Comparison of ENCODE assay signal across 1 cellular context in the genomic region with DNA sequence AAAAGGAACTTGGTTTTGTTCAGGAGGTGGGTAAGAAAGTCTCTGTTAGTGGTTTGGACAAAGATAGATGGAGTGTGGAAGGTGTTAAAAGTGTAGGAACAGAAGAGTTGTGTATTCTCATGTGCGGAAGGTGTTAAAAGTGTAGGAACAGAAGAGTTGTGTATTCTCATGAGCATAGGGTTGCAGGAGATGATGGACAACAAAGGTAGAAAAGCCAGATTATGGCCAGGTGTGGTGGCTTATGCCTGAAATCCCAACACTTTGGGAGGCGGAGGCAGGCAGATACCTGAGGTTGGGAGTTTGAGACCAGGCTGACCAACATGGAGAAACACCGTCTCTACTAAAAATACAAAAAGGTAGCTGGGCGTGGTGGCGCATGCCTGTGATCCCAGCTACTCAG.
TF ChIP-seq lines count a peak whose summit lies in the region.

No MANE protein-coding gene starts in this region.

TF ChIP-seq in SK-N-SH treated with all-trans-retinoic acid at 6 μM for 48 hours, 23 proteins besides CTCF, POLR2A, EP300 and RAD21 (continued from another document):
- TF ChIP-seq, protein P1, sequence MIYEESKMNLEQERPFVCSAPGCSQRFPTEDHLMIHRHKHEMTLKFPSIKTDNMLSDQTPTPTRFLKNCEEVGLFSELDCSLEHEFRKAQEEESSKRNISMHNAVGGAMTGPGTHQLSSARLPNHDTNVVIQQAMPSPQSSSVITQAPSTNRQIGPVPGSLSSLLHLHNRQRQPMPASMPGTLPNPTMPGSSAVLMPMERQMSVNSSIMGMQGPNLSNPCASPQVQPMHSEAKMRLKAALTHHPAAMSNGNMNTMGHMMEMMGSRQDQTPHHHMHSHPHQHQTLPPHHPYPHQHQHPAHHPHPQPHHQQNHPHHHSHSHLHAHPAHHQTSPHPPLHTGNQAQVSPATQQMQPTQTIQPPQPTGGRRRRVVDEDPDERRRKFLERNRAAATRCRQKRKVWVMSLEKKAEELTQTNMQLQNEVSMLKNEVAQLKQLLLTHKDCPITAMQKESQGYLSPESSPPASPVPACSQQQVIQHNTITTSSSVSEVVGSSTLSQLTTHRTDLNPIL (CRISPR knock-in tag; IDR thresholded peaks at IDR 0.05; ENCODE audit: low read depth): no peak
